Comparison of ENCODE assay signal across 25 cellular contexts in genomic region chrX:134804779-134805178, GRCh38. TPM values are rescaled to one million over a fixed set of nuclear protein-coding genes. Genes with fewer than 3 reads are reported as not detected.
A peak's percentile ranks its signal among the peaks of the same experiment; 100 is the strongest.
DNase-seq lines count a peak whose midpoint lies in the region; ATAC-seq and TF ChIP-seq lines count a peak whose summit lies in the region.
"Had no signal": no experiment of that assay in that cellular context is flagged by ENCODE, and none has a peak within 500 bp of the region (broad histone marks: within the 10 kb centered on the region; RNA-seq: fewer than 3 reads in every experiment).

No MANE protein-coding gene starts in this region.

- H3K27me3 ChIP-seq in CD4-positive, CD25-positive, alpha-beta regulatory T cell (ENCODE audit: control insufficient read depth, insufficient read depth, low read length), result no peaks in the 10 kb centered on the region
- no peaks in the 10 kb centered on the region for H3K27me3 ChIP-seq in CD8-positive, alpha-beta memory T cell (ENCODE audit: insufficient read depth, low read length, poor library complexity, severe bottlenecking)
- H3K27me3 ChIP-seq in left ventricle myocardium inferior (ENCODE audit: low read depth), result no peaks in the 10 kb centered on the region
- H3K27me3 ChIP-seq: SJSA1 had no signal

- H3K9me3 Mint-ChIP-seq in CD4-positive, CD25-positive, alpha-beta regulatory T cell, result no peaks in the 10 kb centered on the region
- no peaks in the 10 kb centered on the region for H3K9me3 Mint-ChIP-seq in CD8-positive, alpha-beta memory T cell
- no peaks in the 10 kb centered on the region for H3K9me3 Mint-ChIP-seq in activated T-helper 1 cell treated with anti-CD3 and anti-CD28 coated beads, Interleukin-12 subunit alpha, Interleukin-12 subunit beta, Interleukin-2, Interleukin-4 antibody, amounts not matched to agents 30 ng/mL and 10 ng/mL and 1 ng/mL, durations not matched to agents 14 hours and 24 hours and 36 hours
- H3K9me3 Mint-ChIP-seq in endothelial cell (ENCODE audit: unreplicated experiment), result no peaks in the 10 kb centered on the region
- H3K9me3 Mint-ChIP-seq: CD8-positive, alpha-beta T cell had no signal

- no peak overlapping the region for H3K4me3 Mint-ChIP-seq in CD4-positive, CD25-positive, alpha-beta regulatory T cell
- no peak overlapping the region for H3K4me3 Mint-ChIP-seq in CD8-positive, alpha-beta memory T cell
- no peak overlapping the region for H3K4me3 Mint-ChIP-seq in activated T-helper 1 cell treated with anti-CD3 and anti-CD28 coated beads, Interleukin-12 subunit alpha, Interleukin-12 subunit beta, Interleukin-2, Interleukin-4 antibody, amounts not matched to agents 30 ng/mL and 10 ng/mL and 1 ng/mL, durations not matched to agents 14 hours and 24 hours and 36 hours
- no peak overlapping the region for H3K4me3 Mint-ChIP-seq in endothelial cell (ENCODE audit: unreplicated experiment)
- H3K4me3 Mint-ChIP-seq: CD8-positive, alpha-beta T cell had no signal

- TF ChIP-seq CTCF in endothelial cell (IDR thresholded peaks at IDR 0.05; ENCODE audit: unreplicated experiment), result no peak
- TF ChIP-seq CTCF in left ventricle myocardium inferior (IDR thresholded peaks at IDR 0.05; ENCODE audit: borderline replicate concordance), result no peak

- CTCF ChIA-PET in CD8-positive, alpha-beta memory T cell (lab: Charles Lee), result no interaction called here

- H3K27me3 Mint-ChIP-seq in CD4-positive, CD25-positive, alpha-beta regulatory T cell, result no peaks in the 10 kb centered on the region
- peaks cover 0 to 5% of the 10 kb centered on the region in 2 donors for H3K27me3 Mint-ChIP-seq in CD8-positive, alpha-beta memory T cell
- H3K27me3 Mint-ChIP-seq in activated T-helper 1 cell treated with anti-CD3 and anti-CD28 coated beads, Interleukin-12 subunit alpha, Interleukin-12 subunit beta, Interleukin-2, Interleukin-4 antibody, amounts not matched to agents 30 ng/mL and 10 ng/mL and 1 ng/mL, durations not matched to agents 14 hours and 24 hours and 36 hours (ENCODE audit: insufficient read depth), result no peaks in the 10 kb centered on the region
- peaks cover 4% of the 10 kb centered on the region for H3K27me3 Mint-ChIP-seq in endothelial cell (ENCODE audit: unreplicated experiment)

- peak overlapping the region in 2 of 3 donors; percentile 12 to 20 for H3K27ac Mint-ChIP-seq in CD4-positive, CD25-positive, alpha-beta regulatory T cell
- peak overlapping the region in 3 of 8 donors; percentile 76 to 98 (median 96) for H3K27ac Mint-ChIP-seq in CD8-positive, alpha-beta memory T cell
- H3K27ac Mint-ChIP-seq in activated T-helper 1 cell treated with anti-CD3 and anti-CD28 coated beads, Interleukin-12 subunit alpha, Interleukin-12 subunit beta, Interleukin-2, Interleukin-4 antibody, amounts not matched to agents 30 ng/mL and 10 ng/mL and 1 ng/mL, durations not matched to agents 14 hours and 24 hours and 36 hours, result peak overlapping the region; percentile 44
- H3K27ac Mint-ChIP-seq in endothelial cell (ENCODE audit: unreplicated experiment), result peak overlapping the region; percentile 95

- peak overlapping the region; percentile 55 for H3K27ac ChIP-seq in CD4-positive, CD25-positive, alpha-beta regulatory T cell (ENCODE audit: insufficient read depth, low read length, poor library complexity, severe bottlenecking)
- peak overlapping the region; percentile 66 for H3K27ac ChIP-seq in CD8-positive, alpha-beta memory T cell (ENCODE audit: low read depth, low read length)
- H3K27ac ChIP-seq in left ventricle myocardium inferior (replicated peaks), result no peak overlapping the region
- H3K27ac ChIP-seq: BLaER1, KMS-11, PC-9, SJSA1 had no signal

- DNase-seq in CD4-positive, CD25-positive, alpha-beta regulatory T cell, result no peak
- no peak for DNase-seq in CD8-positive, alpha-beta memory T cell
- no peak for DNase-seq in activated T-helper 1 cell treated with anti-CD3 and anti-CD28 coated beads, Interleukin-12 subunit alpha, Interleukin-12 subunit beta, Interleukin-2, Interleukin-4 antibody, amounts not matched to agents 30 ng/mL and 10 ng/mL and 1 ng/mL, durations not matched to agents 14 hours and 24 hours and 36 hours (ENCODE audit: low spot score)
- DNase-seq in endothelial cell (ENCODE audit: low spot score), result no peak
- no peak for DNase-seq in T-helper 9 cell
- no peak for DNase-seq in left ventricle myocardium inferior
- DNase-seq: CD8-positive, alpha-beta T cell; DMS 273 treated with DMSO at 0.1 percent for 48 hours; DMS79; EL; GDM1; IMR-90; MM.1S; NCI-H2029 treated with DMSO at 0.1 percent for 48 hours; NCI-H446 treated with DMSO at 0.1 percent for 48 hours; NCI-H526; NCI-H82; NK-92 treated with Interleukin-12 subunit alpha and Interleukin-12 subunit beta, amount 100 ng/mL, for 24 hours; PC-9; Right ventricle myocardium superior; RPMI8226 had no signal

- no peak overlapping the region for H3K4me3 ChIP-seq in CD4-positive, CD25-positive, alpha-beta regulatory T cell (ENCODE audit: low read depth, low read length)
- no peak overlapping the region for H3K4me3 ChIP-seq in CD8-positive, alpha-beta memory T cell (ENCODE audit: low read length)
- no peak overlapping the region for H3K4me3 ChIP-seq in left ventricle myocardium inferior
- H3K4me3 ChIP-seq: BLaER1, PC-9, SJSA1 had no signal

- intact Hi-C loops in activated T-helper 1 cell treated with anti-CD3 and anti-CD28 coated beads, Interleukin-12 subunit alpha, Interleukin-12 subunit beta, Interleukin-2, Interleukin-4 antibody, amounts not matched to agents 30 ng/mL and 10 ng/mL and 1 ng/mL, durations not matched to agents 14 hours and 24 hours and 36 hours (cut with micrococcal nuclease), result loop anchor here (5.0 kb wide), 1 partner anchor 248 kb away; the partner anchor contains the start of gene RTL8A
- intact Hi-C loops in left ventricle myocardium inferior (cut with micrococcal nuclease), result no loop called here

- no peaks in the 10 kb centered on the region for H3K36me3 Mint-ChIP-seq in CD4-positive, CD25-positive, alpha-beta regulatory T cell
- peaks cover 0 to 12% (median 0%) of the 10 kb centered on the region in 3 donors for H3K36me3 Mint-ChIP-seq in CD8-positive, alpha-beta memory T cell
- H3K36me3 Mint-ChIP-seq in activated T-helper 1 cell treated with anti-CD3 and anti-CD28 coated beads, Interleukin-12 subunit alpha, Interleukin-12 subunit beta, Interleukin-2, Interleukin-4 antibody, amounts not matched to agents 30 ng/mL and 10 ng/mL and 1 ng/mL, durations not matched to agents 14 hours and 24 hours and 36 hours (ENCODE audit: low read depth), result peaks cover 2% of the 10 kb centered on the region
- H3K36me3 Mint-ChIP-seq in endothelial cell (ENCODE audit: low read depth, unreplicated experiment), result no peaks in the 10 kb centered on the region

- POLR2A ChIA-PET in CD8-positive, alpha-beta memory T cell (lab: Charles Lee), result no interaction called here

- H3K9me3 ChIP-seq in CD4-positive, CD25-positive, alpha-beta regulatory T cell (ENCODE audit: control insufficient read depth in 2 of 2, low read length in 2 of 2), result no peaks in the 10 kb centered on the region
- no peaks in the 10 kb centered on the region for H3K9me3 ChIP-seq in CD8-positive, alpha-beta memory T cell (ENCODE audit: low read length)
- no peaks in the 10 kb centered on the region for H3K9me3 ChIP-seq in left ventricle myocardium inferior (replicated peaks)
- H3K9me3 ChIP-seq: BLaER1, SJSA1 had no signal

- peaks cover 12 to 36% (median 18%) of the 10 kb centered on the region in 4 donors for H3K4me1 Mint-ChIP-seq in CD4-positive, CD25-positive, alpha-beta regulatory T cell
- peaks cover 18 to 34% (median 26%) of the 10 kb centered on the region in 3 donors for H3K4me1 Mint-ChIP-seq in CD8-positive, alpha-beta memory T cell
- peaks cover 19% of the 10 kb centered on the region for H3K4me1 Mint-ChIP-seq in activated T-helper 1 cell treated with anti-CD3 and anti-CD28 coated beads, Interleukin-12 subunit alpha, Interleukin-12 subunit beta, Interleukin-2, Interleukin-4 antibody, amounts not matched to agents 30 ng/mL and 10 ng/mL and 1 ng/mL, durations not matched to agents 14 hours and 24 hours and 36 hours (ENCODE audit: low read depth)
- H3K4me1 Mint-ChIP-seq in endothelial cell (ENCODE audit: unreplicated experiment), result peaks cover 22% of the 10 kb centered on the region

- no peaks in the 10 kb centered on the region for H3K36me3 ChIP-seq in CD4-positive, CD25-positive, alpha-beta regulatory T cell (ENCODE audit: control insufficient read depth, insufficient read depth, low read length)
- H3K36me3 ChIP-seq in CD8-positive, alpha-beta memory T cell (ENCODE audit: insufficient read depth, low read length), result no peaks in the 10 kb centered on the region
- no peaks in the 10 kb centered on the region for H3K36me3 ChIP-seq in left ventricle myocardium inferior
- H3K36me3 ChIP-seq: BLaER1, SJSA1 had no signal

- H3K4me1 ChIP-seq in CD4-positive, CD25-positive, alpha-beta regulatory T cell (ENCODE audit: control insufficient read depth, insufficient read depth, low read length, poor library complexity, severe bottlenecking), result peaks cover 15% of the 10 kb centered on the region
- no peaks in the 10 kb centered on the region for H3K4me1 ChIP-seq in CD8-positive, alpha-beta memory T cell (ENCODE audit: insufficient read depth, low read length)
- peaks cover 11% of the 10 kb centered on the region for H3K4me1 ChIP-seq in left ventricle myocardium inferior
- H3K4me1 ChIP-seq: BLaER1 had no signal

- no peak for ATAC-seq in CD4-positive, CD25-positive, alpha-beta regulatory T cell (ENCODE audit: low read depth in 2 of 2)
- no peak for ATAC-seq in HG02970 (IDR thresholded peaks at IDR 0.05; ENCODE audit: low FRiP score, unreplicated experiment)
- ATAC-seq: CD8-positive, alpha-beta T cell had no signal

RNA-seq across cellular contexts. Expression of gene PABIR2, which starts 7.8 kb away (rescaled TPM):
- total RNA-seq in CD4-positive, CD25-positive, alpha-beta regulatory T cell, result 48.7 TPM
- polyA plus RNA-seq in CD4-positive, CD25-positive, alpha-beta regulatory T cell, result 1 to 10 TPM; 5.1 to 8.2 (median 6.6) TPM
- 10 to 100 TPM; 26.8 to 27.2 TPM for total RNA-seq in CD8-positive, alpha-beta memory T cell
- 7.7 TPM for polyA plus RNA-seq in CD8-positive, alpha-beta memory T cell
- total RNA-seq in activated T-helper 1 cell treated with anti-CD3 and anti-CD28 coated beads, Interleukin-12 subunit alpha, Interleukin-12 subunit beta, Interleukin-2, Interleukin-4 antibody, amounts not matched to agents 30 ng/mL and 10 ng/mL and 1 ng/mL, durations not matched to agents 14 hours and 24 hours and 36 hours, result 37.7 and 39.3 TPM in 2 replicates
- total RNA-seq in endothelial cell (ENCODE audit: unreplicated experiment) (11.5 TPM), left ventricle myocardium inferior (12.3 TPM)
